ENCODE assay signal across 18 cellular contexts in the genomic region with DNA sequence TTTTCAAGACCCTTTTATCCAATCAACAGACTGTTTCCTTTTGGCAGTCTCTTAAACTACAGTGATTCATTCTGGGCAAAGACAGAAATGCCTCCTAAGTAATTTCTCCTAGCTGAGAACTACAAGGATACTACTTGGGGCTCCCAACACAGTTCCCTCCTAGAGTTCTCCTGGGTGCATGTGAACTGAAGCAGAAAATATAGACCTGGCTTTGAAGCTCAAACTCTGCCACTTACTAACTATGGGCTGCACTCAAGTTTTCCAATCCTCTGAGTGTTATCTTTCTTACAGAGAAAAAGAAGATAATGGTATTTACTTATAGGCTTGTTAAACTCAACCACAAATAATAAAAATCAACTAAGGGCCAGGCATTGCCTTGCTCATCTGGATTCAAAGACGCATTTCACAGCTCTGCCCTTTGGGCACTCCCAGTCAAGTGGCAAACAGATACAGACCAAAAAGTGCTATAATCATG.
DNase-seq lines count a peak whose midpoint lies in the region; FAIRE-seq and TF ChIP-seq lines count a peak whose summit lies in the region.
"Had no signal": no experiment of that assay in that cellular context is flagged by ENCODE, and none has a peak within 500 bp of the region (broad histone marks: within the 10 kb centered on the region; RNA-seq: fewer than 3 reads in every experiment).

No MANE protein-coding gene starts in this region.

- no peaks in the 10 kb centered on the region for H3K9me3 ChIP-seq in thyroid gland
- H3K9me3 ChIP-seq: gastrocnemius medialis, SJSA1 had no signal

- peak; percentile 27 for DNase-seq in AG20443 (ENCODE audit: low spot score)
- DNase-seq in LNCaP clone FGC (ENCODE audit: low read depth), result peak; percentile 76
- peak; percentile 55 for DNase-seq in bronchial epithelial cell (ENCODE audit: low read depth)
- DNase-seq in iris pigment epithelial cell (ENCODE audit: low read depth), result peak; percentile 49
- DNase-seq in thyroid gland, result no peak
- DNase-seq in progenitor cell of endocrine pancreas (ENCODE audit: low spot score, unreplicated experiment), result no peak
- DNase-seq in activated CD8-positive, alpha-beta memory T cell treated with anti-CD3 and anti-CD28 coated beads for 24 hours, result no peak
- DNase-seq in GM19239 (ENCODE audit: insufficient read length, low spot score), result no peak
- DNase-seq: activated CD8-positive, alpha-beta T cell treated with anti-CD3 and anti-CD28 coated beads, Interleukin-2, amount 10 ng/mL, durations not matched to agents 7 days and 5 days; effector memory CD8-positive, alpha-beta T cell; gastrocnemius medialis; H7; KG1; NCI-H1105; stimulated activated naive CD4-positive, alpha-beta T cell treated with Interleukin-2 at 50 U/mL for 16 hours; upper lobe of left lung had no signal

- H3K36me3 Mint-ChIP-seq in progenitor cell of endocrine pancreas (ENCODE audit: insufficient read depth), result peaks cover 6% of the 10 kb centered on the region

- no peaks in the 10 kb centered on the region for H3K9me3 Mint-ChIP-seq in progenitor cell of endocrine pancreas (ENCODE audit: low read depth)
- H3K9me3 Mint-ChIP-seq: activated T-helper 1 cell treated with anti-CD3 and anti-CD28 coated beads, Interleukin-12 subunit alpha, Interleukin-12 subunit beta, Interleukin-2, Interleukin-4 antibody, amounts not matched to agents 30 ng/mL and 10 ng/mL and 1 ng/mL, durations not matched to agents 14 hours and 24 hours and 36 hours; effector memory CD8-positive, alpha-beta T cell had no signal

- TF ChIP-seq CTCF in LNCaP clone FGC (IDR thresholded peaks at IDR 0.05; ENCODE audit: control insufficient read depth, extremely low read depth, insufficient read depth), result no peak
- TF ChIP-seq CTCF in bronchial epithelial cell (IDR thresholded peaks at IDR 0.05; ENCODE audit: insufficient read depth, low read length, severe bottlenecking), result no peak
- no peak for TF ChIP-seq CTCF in thyroid gland (IDR thresholded peaks at IDR 0.05)
- TF ChIP-seq CTCF in progenitor cell of endocrine pancreas (IDR thresholded peaks at IDR 0.05; ENCODE audit: unreplicated experiment), result no peak

- H3K4me3 Mint-ChIP-seq in progenitor cell of endocrine pancreas (ENCODE audit: low read depth), result no peak overlapping the region
- H3K4me3 Mint-ChIP-seq: activated CD8-positive, alpha-beta T cell treated with anti-CD3 and anti-CD28 coated beads, Interleukin-2, amount 10 ng/mL, durations not matched to agents 7 days and 5 days; activated T-helper 1 cell treated with anti-CD3 and anti-CD28 coated beads, Interleukin-12 subunit alpha, Interleukin-12 subunit beta, Interleukin-2, Interleukin-4 antibody, amounts not matched to agents 30 ng/mL and 10 ng/mL and 1 ng/mL, durations not matched to agents 14 hours and 24 hours and 36 hours; effector memory CD8-positive, alpha-beta T cell had no signal

- H3K27me3 ChIP-seq in bronchial epithelial cell (ENCODE audit: control insufficient read depth, insufficient read depth, low read length) (no peaks in the 10 kb centered on the region), thyroid gland (no peaks in the 10 kb centered on the region)
- H3K27me3 ChIP-seq: gastrocnemius medialis, SJSA1, upper lobe of left lung had no signal

- H3K27ac ChIP-seq in thyroid gland, result no peak overlapping the region
- H3K27ac ChIP-seq: gastrocnemius medialis, upper lobe of left lung had no signal

- FAIRE-seq in bronchial epithelial cell (lab: Jason Lieb, UNC) (no peak), GM19239 (lab: Jason Lieb, UNC) (no peak)

- no peak for TF ChIP-seq POLR2A in thyroid gland (IDR thresholded peaks at IDR 0.05)

- 100% methylated on average over 1 of the region's 1 CpG for WGBS in thyroid gland, 2 donors

- peaks cover 39% of the 10 kb centered on the region for H3K27me3 Mint-ChIP-seq in progenitor cell of endocrine pancreas
- H3K27me3 Mint-ChIP-seq: effector memory CD8-positive, alpha-beta T cell had no signal

- no peaks in the 10 kb centered on the region for H3K36me3 ChIP-seq in bronchial epithelial cell (ENCODE audit: control insufficient read depth, insufficient read depth, low read length)
- H3K36me3 ChIP-seq in thyroid gland, result no peaks in the 10 kb centered on the region
- H3K36me3 ChIP-seq: gastrocnemius medialis, upper lobe of left lung had no signal

- H3K4me1 ChIP-seq in thyroid gland, result no peaks in the 10 kb centered on the region
- H3K4me1 ChIP-seq: gastrocnemius medialis, upper lobe of left lung had no signal

- intact Hi-C loops in thyroid gland (cut with DNase I), result no loop called here

- no peaks in the 10 kb centered on the region for H3K4me1 Mint-ChIP-seq in progenitor cell of endocrine pancreas (ENCODE audit: low read depth)

- H3K27ac Mint-ChIP-seq in progenitor cell of endocrine pancreas, result no peak overlapping the region
- H3K27ac Mint-ChIP-seq: activated CD8-positive, alpha-beta T cell treated with anti-CD3 and anti-CD28 coated beads, Interleukin-2, amount 10 ng/mL, durations not matched to agents 7 days and 5 days; activated T-helper 1 cell treated with anti-CD3 and anti-CD28 coated beads, Interleukin-12 subunit alpha, Interleukin-12 subunit beta, Interleukin-2, Interleukin-4 antibody, amounts not matched to agents 30 ng/mL and 10 ng/mL and 1 ng/mL, durations not matched to agents 14 hours and 24 hours and 36 hours; effector memory CD8-positive, alpha-beta T cell had no signal

- H3K4me3 ChIP-seq in LNCaP clone FGC (ENCODE audit: low read depth, low read length), result no peak overlapping the region
- H3K4me3 ChIP-seq in bronchial epithelial cell (ENCODE audit: low read depth, low read length), result no peak overlapping the region
- no peak overlapping the region for H3K4me3 ChIP-seq in thyroid gland (replicated peaks in 1 of 3)
- H3K4me3 ChIP-seq: gastrocnemius medialis, SJSA1, upper lobe of left lung had no signal

Comparison
In these comparisons a context has a peak if more than half of its experiments do, and no peak if none do; other contexts are left out.
1. DNase-seq: peak in AG20443 (single experiment), LNCaP clone FGC (single experiment), bronchial epithelial cell (single experiment) and iris pigment epithelial cell (single experiment); none in thyroid gland (0 of 2), progenitor cell of endocrine pancreas (single experiment), activated CD8-positive, alpha-beta memory T cell treated with anti-CD3 and anti-CD28 coated beads for 24 hours (single experiment) and GM19239 (single experiment).